ENCODE assay signal across 8 cellular contexts in genomic region chr6:137870744-137871247, GRCh38. TPM values are rescaled to one million over a fixed set of nuclear protein-coding genes. Genes with fewer than 3 reads are reported as not detected.
DNase-seq lines count a peak whose midpoint lies in the region; ATAC-seq and TF ChIP-seq lines count a peak whose summit lies in the region.

No MANE protein-coding gene starts in this region.

- peak overlapping the region; percentile 93 to 99 (median 94) for H3K4me3 Mint-ChIP-seq in CD8-positive, alpha-beta memory T cell
- H3K4me3 Mint-ChIP-seq in effector memory CD8-positive, alpha-beta T cell: peak overlapping the region; percentile 79 to 95
- peak overlapping the region; percentile 88 for H3K4me3 Mint-ChIP-seq in stimulated activated memory B cell treated with anti-CD40 and anti-IgM and Interleukin-4, amounts not matched to agents 10 μg/mL and 1 μg/mL and 100 μg/mL, for 72 hours

- peaks cover 35% of the 10 kb centered on the region for H3K36me3 ChIP-seq in CD8-positive, alpha-beta memory T cell (ENCODE audit: insufficient read depth, low read length)
- peaks cover 59% of the 10 kb centered on the region for H3K36me3 ChIP-seq in RWPE2 (ENCODE audit: low read depth)

- H3K27ac Mint-ChIP-seq in CD8-positive, alpha-beta memory T cell: peak overlapping the region; percentile 86 to 99 (median 98)
- peak overlapping the region; percentile 97 to 100 for H3K27ac Mint-ChIP-seq in effector memory CD8-positive, alpha-beta T cell
- H3K27ac Mint-ChIP-seq in stimulated activated memory B cell treated with anti-CD40 and anti-IgM and Interleukin-4, amounts not matched to agents 10 μg/mL and 1 μg/mL and 100 μg/mL, for 72 hours: peak overlapping the region; percentile 93

- no peaks in the 10 kb centered on the region for H3K9me3 ChIP-seq in CD8-positive, alpha-beta memory T cell (ENCODE audit: low read length)
- H3K9me3 ChIP-seq in RWPE2 (ENCODE audit: severe bottlenecking): no peaks in the 10 kb centered on the region

- H3K27me3 Mint-ChIP-seq in CD8-positive, alpha-beta memory T cell: peaks cover 0 to 12% of the 10 kb centered on the region in 2 donors
- no peaks in the 10 kb centered on the region for H3K27me3 Mint-ChIP-seq in effector memory CD8-positive, alpha-beta T cell
- H3K27me3 Mint-ChIP-seq in stimulated activated memory B cell treated with anti-CD40 and anti-IgM and Interleukin-4, amounts not matched to agents 10 μg/mL and 1 μg/mL and 100 μg/mL, for 72 hours: no peaks in the 10 kb centered on the region

- peaks cover 0 to 5% (median 0%) of the 10 kb centered on the region in 5 donors for H3K9me3 Mint-ChIP-seq in CD8-positive, alpha-beta memory T cell
- H3K9me3 Mint-ChIP-seq in effector memory CD8-positive, alpha-beta T cell: no peaks in the 10 kb centered on the region
- H3K9me3 Mint-ChIP-seq in stimulated activated memory B cell treated with anti-CD40 and anti-IgM and Interleukin-4, amounts not matched to agents 10 μg/mL and 1 μg/mL and 100 μg/mL, for 72 hours: no peaks in the 10 kb centered on the region

- DNase-seq in CD8-positive, alpha-beta memory T cell: peak in 4 of 5 donors; percentile 53 to 68 (median 64)
- DNase-seq in RWPE2 (ENCODE audit: low spot score) (no peak), left lobe of liver (ENCODE audit: low spot score) (no peak), GM19240 (ENCODE audit: insufficient read length, low spot score) (no peak), hippocampal formation (lab: John Stamatoyannopoulos, UW) (no peak)
- peak; percentile 48 to 65 (median 53) for DNase-seq in effector memory CD8-positive, alpha-beta T cell

- peak; percentile 23 for ATAC-seq in GM21529 (IDR thresholded peaks at IDR 0.05; ENCODE audit: unreplicated experiment)
- ATAC-seq in RWPE2 (ENCODE audit: low read depth): peak; percentile 15; the same call in 2 of the 3 replicates
- peak; percentile 4 for ATAC-seq in effector memory CD8-positive, alpha-beta T cell (replicated peaks)
- ATAC-seq in stimulated activated memory B cell treated with anti-CD40 and anti-IgM and Interleukin-4, amounts not matched to agents 10 μg/mL and 1 μg/mL and 100 μg/mL, for 72 hours: no peak
- no peak for ATAC-seq in left lobe of liver

- peaks cover 57 to 84% (median 82%) of the 10 kb centered on the region in 3 donors for H3K4me1 Mint-ChIP-seq in CD8-positive, alpha-beta memory T cell
- peaks cover 61 to 72% of the 10 kb centered on the region in 2 donors for H3K4me1 Mint-ChIP-seq in effector memory CD8-positive, alpha-beta T cell (ENCODE audit: low read depth in 2 of 2)
- peaks cover 81% of the 10 kb centered on the region for H3K4me1 Mint-ChIP-seq in stimulated activated memory B cell treated with anti-CD40 and anti-IgM and Interleukin-4, amounts not matched to agents 10 μg/mL and 1 μg/mL and 100 μg/mL, for 72 hours

- no peaks in the 10 kb centered on the region for H3K27me3 ChIP-seq in CD8-positive, alpha-beta memory T cell (ENCODE audit: insufficient read depth, low read length, poor library complexity, severe bottlenecking)
- no peaks in the 10 kb centered on the region for H3K27me3 ChIP-seq in RWPE2 (ENCODE audit: insufficient read depth, poor library complexity, severe bottlenecking)

- peaks cover 40 to 90% (median 47%) of the 10 kb centered on the region in 3 donors for H3K36me3 Mint-ChIP-seq in CD8-positive, alpha-beta memory T cell
- H3K36me3 Mint-ChIP-seq in effector memory CD8-positive, alpha-beta T cell (ENCODE audit: insufficient read depth): peaks cover 100% of the 10 kb centered on the region
- H3K36me3 Mint-ChIP-seq in stimulated activated memory B cell treated with anti-CD40 and anti-IgM and Interleukin-4, amounts not matched to agents 10 μg/mL and 1 μg/mL and 100 μg/mL, for 72 hours: peaks cover 79% of the 10 kb centered on the region

- peak overlapping the region; percentile 98 for H3K4me3 ChIP-seq in CD8-positive, alpha-beta memory T cell (ENCODE audit: low read length)
- peak overlapping the region; percentile 74 for H3K4me3 ChIP-seq in RWPE2 (ENCODE audit: severe bottlenecking)

- peak overlapping the region; percentile 97 for H3K27ac ChIP-seq in CD8-positive, alpha-beta memory T cell (ENCODE audit: low read depth, low read length)
- peak overlapping the region; percentile 47 for H3K27ac ChIP-seq in RWPE2 (ENCODE audit: poor library complexity, severe bottlenecking)

- CTCF ChIA-PET in CD8-positive, alpha-beta memory T cell (lab: Charles Lee): interaction anchor here (0.6 to 7.3 kb wide), 16 partner anchors 9 to 166 kb away, joined by 3 to 85 read pairs (median 4); no protein-coding TSS in a partner anchor

- POLR2A ChIA-PET in CD8-positive, alpha-beta memory T cell (lab: Charles Lee): interaction anchor here (1.0 to 4.7 kb wide), 3 partner anchors 10 to 155 kb away, joined by 3 to 24 read pairs (median 4); no protein-coding TSS in a partner anchor

- H3K4me1 ChIP-seq in CD8-positive, alpha-beta memory T cell (ENCODE audit: insufficient read depth, low read length): peaks cover 65% of the 10 kb centered on the region
- peaks cover 50% of the 10 kb centered on the region for H3K4me1 ChIP-seq in RWPE2 (ENCODE audit: insufficient read depth, poor library complexity, severe bottlenecking)

- peak; percentile 4 for TF ChIP-seq CTCF in RWPE2 (IDR thresholded peaks at IDR 0.05; ENCODE audit: poor library complexity, severe bottlenecking)

RNA-seq across cellular contexts. Expression of gene TNFAIP3, which starts 3.7 kb away (rescaled TPM):
- 100 to 1,000 TPM; 267 to 298 TPM for total RNA-seq in CD8-positive, alpha-beta memory T cell
- polyA plus RNA-seq in CD8-positive, alpha-beta memory T cell: 127 TPM
- 8.8 TPM for total RNA-seq in left lobe of liver

Comparison
In these comparisons a context has a peak if more than half of its experiments do, and no peak if none do; other contexts are left out.
1. DNase-seq: peak in CD8-positive, alpha-beta memory T cell (4 of 5) and effector memory CD8-positive, alpha-beta T cell (3 of 3); none in RWPE2 (single experiment), left lobe of liver (single experiment), GM19240 (single experiment) and hippocampal formation (0 of 2).
2. ATAC-seq: peak in GM21529 (single experiment), RWPE2 (single experiment) and effector memory CD8-positive, alpha-beta T cell (single experiment); none in stimulated activated memory B cell treated with anti-CD40 and anti-IgM and Interleukin-4, amounts not matched to agents 10 μg/mL and 1 μg/mL and 100 μg/mL, for 72 hours (single experiment) and left lobe of liver (single experiment).
3. RNA of gene TNFAIP3, which starts 3.7 kb away (total RNA-seq): 267 to 298 TPM in CD8-positive, alpha-beta memory T cell; 8.8 TPM in left lobe of liver (single experiment); every median in the first group is over 10 times any median in the second.
4. Peak in every context shown above with its lines, with median percentiles within 50 percentile points of each other: H3K27ac Mint-ChIP-seq and H3K4me3 Mint-ChIP-seq.